12 cellular contexts compared by ENCODE assay signal in the genomic region with DNA sequence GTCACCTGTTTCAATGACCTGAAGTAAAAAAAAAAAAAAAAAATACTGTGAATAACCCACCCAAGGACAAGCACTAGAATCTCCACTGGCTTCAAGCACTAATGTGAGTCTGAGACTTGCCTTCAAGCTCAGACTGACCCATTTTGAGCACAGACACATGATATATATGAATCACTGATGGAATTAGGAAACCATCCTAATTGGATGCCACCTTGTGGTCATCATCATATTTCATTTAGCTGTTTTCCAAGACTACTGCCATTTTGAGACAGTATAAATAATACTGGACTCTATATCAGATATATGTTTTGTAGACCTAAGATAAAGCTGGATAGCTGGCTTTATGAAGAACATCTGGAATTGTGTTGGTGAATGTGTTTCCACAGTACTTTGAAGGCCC.
DNase-seq lines count a peak whose midpoint lies in the region; ATAC-seq and TF ChIP-seq lines count a peak whose summit lies in the region.
"Had no signal": no experiment of that assay in that cellular context is flagged by ENCODE, and none has a peak within 500 bp of the region (broad histone marks: within the 10 kb centered on the region; RNA-seq: fewer than 3 reads in every experiment).

No MANE protein-coding gene starts in this region.

- no peaks in the 10 kb centered on the region for H3K36me3 Mint-ChIP-seq in chondrocyte (ENCODE audit: low read depth)
- H3K36me3 Mint-ChIP-seq: natural killer cell had no signal

- DNase-seq in ACHN (peak; percentile 20), NB4 (ENCODE audit: low read depth) (peak; percentile 19), chondrocyte (ENCODE audit: low spot score) (no peak), NCI-H1092 (lab: John Stamatoyannopoulos, UW) (no peak), putamen (ENCODE audit: low spot score) (no peak)
- DNase-seq in stimulated activated CD4-positive, alpha-beta T cell treated with anti-CD3 and anti-CD28 coated beads, Interleukin-4, amount 100 ng/mL, for 4 hours, result no peak
- DNase-seq: anterior cingulate cortex, natural killer cell, NCI-H774 had no signal

- no peak overlapping the region for H3K27ac Mint-ChIP-seq in chondrocyte (ENCODE audit: unreplicated experiment)
- H3K27ac Mint-ChIP-seq: natural killer cell had no signal

- H3K27me3 Mint-ChIP-seq in chondrocyte (ENCODE audit: low read depth), result no peaks in the 10 kb centered on the region

- no peaks in the 10 kb centered on the region for H3K4me1 Mint-ChIP-seq in chondrocyte (ENCODE audit: low read depth)
- H3K4me1 Mint-ChIP-seq: natural killer cell had no signal

- ATAC-seq in GM21786 (IDR thresholded peaks at IDR 0.05; ENCODE audit: unreplicated experiment), result peak; percentile 43
- no peak for ATAC-seq in GM18861 (IDR thresholded peaks at IDR 0.05; ENCODE audit: unreplicated experiment)
- ATAC-seq: natural killer cell had no signal

- TF ChIP-seq CTCF in NB4 (IDR thresholded peaks at IDR 0.05; ENCODE audit: low read depth, low read length) (no peak), chondrocyte (IDR thresholded peaks at IDR 0.05) (peak; percentile 44)

- TF ChIP-seq POLR2A in NB4 (IDR thresholded peaks at IDR 0.05; ENCODE audit: extremely low read depth, insufficient read length), result no peak

- in situ Hi-C loops in ACHN (cut with HindIII; ENCODE audit: low pct_ligation_motif_present, low pct_unique_long_range_greater_than_20kb, low sequenced_read_pairs), result no loop called here

- H3K9me3 Mint-ChIP-seq in chondrocyte (ENCODE audit: low read depth), result no peaks in the 10 kb centered on the region

- H3K4me3 Mint-ChIP-seq in chondrocyte (ENCODE audit: unreplicated experiment), result no peak overlapping the region
- H3K4me3 Mint-ChIP-seq: natural killer cell had no signal

- H3K4me3 ChIP-seq in NB4 (ENCODE audit: low read depth, low read length), result no peak overlapping the region
- H3K4me3 ChIP-seq: BLaER1 treated with 17β-estradiol and CSF1 and Interleukin-3, amounts not matched to agents 10 nM and 100 nM had no signal

Comparison
In these comparisons a context has a peak if more than half of its experiments do, and no peak if none do; other contexts are left out.
1. DNase-seq: peak in ACHN (single experiment) and NB4 (single experiment); none in chondrocyte (single experiment), NCI-H1092 (single experiment), stimulated activated CD4-positive, alpha-beta T cell treated with anti-CD3 and anti-CD28 coated beads, Interleukin-4, amount 100 ng/mL, for 4 hours (0 of 2) and putamen (single experiment).